Comparison of ENCODE assay signal across 13 cellular contexts in genomic region chr12:119182701-119183493, GRCh38. TPM values are rescaled to one million over a fixed set of nuclear protein-coding genes. Genes with fewer than 3 reads are reported as not detected.
DNase-seq lines count a peak whose midpoint lies in the region; ATAC-seq and TF ChIP-seq lines count a peak whose summit lies in the region.
"Had no signal": no experiment of that assay in that cellular context is flagged by ENCODE, and none has a peak within 500 bp of the region (broad histone marks: within the 10 kb centered on the region; RNA-seq: fewer than 3 reads in every experiment).

No MANE protein-coding gene starts in this region.

- TF ChIP-seq CTCF in esophagus muscularis mucosa (IDR thresholded peaks at IDR 0.05) = peak in 1 of 3 experiments; percentile 5
- no peak for TF ChIP-seq CTCF in lower lobe of right lung (IDR thresholded peaks at IDR 0.05)

- H3K4me1 Mint-ChIP-seq in activated naive CD4-positive, alpha-beta T cell treated with anti-CD3 and anti-CD28 coated beads, Interleukin-2, amount 10 ng/mL, durations not matched to agents 7 days and 5 days = no peaks in the 10 kb centered on the region

- CTCF ChIA-PET in activated naive CD4-positive, alpha-beta T cell treated with anti-CD3 and anti-CD28 coated beads, Interleukin-2, amount 10 ng/mL, durations not matched to agents 7 days and 5 days (lab: Charles Lee) = no interaction called here

- H3K27ac ChIP-seq in esophagus muscularis mucosa (replicated peaks in 1 of 4) (peak overlapping the region; percentile 86 to 98 (median 96)), lower lobe of right lung (peak overlapping the region; percentile 86), stomach smooth muscle (ENCODE audit: low read length) (peak overlapping the region; percentile 99)
- H3K27ac ChIP-seq: colonic mucosa had no signal

- no peaks in the 10 kb centered on the region for H3K9me3 Mint-ChIP-seq in activated naive CD4-positive, alpha-beta T cell treated with anti-CD3 and anti-CD28 coated beads, Interleukin-2, amount 10 ng/mL, durations not matched to agents 7 days and 5 days
- H3K9me3 Mint-ChIP-seq: CD4-positive, alpha-beta T cell had no signal

- H3K9ac ChIP-seq in stomach smooth muscle (ENCODE audit: low read length in 2 of 2) = peak overlapping the region; percentile 46 to 58

- peaks cover 15% of the 10 kb centered on the region for H3K27me3 Mint-ChIP-seq in activated naive CD4-positive, alpha-beta T cell treated with anti-CD3 and anti-CD28 coated beads, Interleukin-2, amount 10 ng/mL, durations not matched to agents 7 days and 5 days

- TF ChIP-seq EP300 in esophagus muscularis mucosa (IDR thresholded peaks at IDR 0.05) = no peak

- H3K36me3 ChIP-seq in esophagus muscularis mucosa = peaks cover 0 to 19% (median 15%) of the 10 kb centered on the region in 4 donors
- H3K36me3 ChIP-seq in lower lobe of right lung = peaks cover 19% of the 10 kb centered on the region
- peaks cover 11 to 13% of the 10 kb centered on the region in 2 donors for H3K36me3 ChIP-seq in stomach smooth muscle (ENCODE audit: control insufficient read depth in 2 of 2, insufficient read depth in 2 of 2, low read length in 2 of 2)
- H3K36me3 ChIP-seq: colonic mucosa had no signal

- peaks cover 22 to 77% (median 65%) of the 10 kb centered on the region in 4 donors for H3K4me1 ChIP-seq in esophagus muscularis mucosa
- peaks cover 67% of the 10 kb centered on the region for H3K4me1 ChIP-seq in lower lobe of right lung
- H3K4me1 ChIP-seq in stomach smooth muscle (ENCODE audit: control insufficient read depth, insufficient read depth, low read length) = peaks cover 42% of the 10 kb centered on the region
- H3K4me1 ChIP-seq: colonic mucosa had no signal

- no peak for ATAC-seq in lower lobe of right lung
- ATAC-seq in GM19324 (IDR thresholded peaks at IDR 0.05; ENCODE audit: low FRiP score, unreplicated experiment) = no peak

- DNase-seq in NCI-H226 (peak; percentile 75), esophagus muscularis mucosa (ENCODE audit: extremely low spot score) (no peak), lower lobe of right lung (no peak), NCI-H2171 treated with DMSO at 0.1 percent for 48 hours (lab: John Stamatoyannopoulos, UW) (no peak), GDM1 (lab: John Stamatoyannopoulos, UW) (no peak)
- DNase-seq in activated naive CD4-positive, alpha-beta T cell treated with anti-CD3 and anti-CD28 coated beads, Interleukin-2, amount 10 ng/mL, durations not matched to agents 7 days and 5 days = no peak
- DNase-seq: CD4-positive, alpha-beta T cell; colonic mucosa; NCI-H1048; NCI-H510A; SIG-M5 had no signal

- intact Hi-C loops in esophagus muscularis mucosa (cut with DNase I) (no loop called here), lower lobe of right lung (cut with DNase I) (no loop called here)

- no peak overlapping the region for H3K4me3 Mint-ChIP-seq in activated naive CD4-positive, alpha-beta T cell treated with anti-CD3 and anti-CD28 coated beads, Interleukin-2, amount 10 ng/mL, durations not matched to agents 7 days and 5 days
- H3K4me3 Mint-ChIP-seq: CD4-positive, alpha-beta T cell had no signal

- no peak for TF ChIP-seq POLR2A in esophagus muscularis mucosa (IDR thresholded peaks at IDR 0.05; ENCODE audit: low read depth)

- WGBS in esophagus muscularis mucosa = 37% methylated on average over 5 of the region's 5 CpGs

- peak overlapping the region; percentile 68 to 90 (median 73) for H3K4me3 ChIP-seq in esophagus muscularis mucosa
- H3K4me3 ChIP-seq in lower lobe of right lung = peak overlapping the region; percentile 73
- peak overlapping the region; percentile 56 to 98 for H3K4me3 ChIP-seq in stomach smooth muscle (ENCODE audit: low read length in 2 of 2)
- H3K4me3 ChIP-seq: colonic mucosa had no signal

- H3K36me3 Mint-ChIP-seq in activated naive CD4-positive, alpha-beta T cell treated with anti-CD3 and anti-CD28 coated beads, Interleukin-2, amount 10 ng/mL, durations not matched to agents 7 days and 5 days = no peaks in the 10 kb centered on the region

- H3K27me3 ChIP-seq in esophagus muscularis mucosa (peaks cover 0 to 5% (median 2%) of the 10 kb centered on the region in 4 donors), lower lobe of right lung (ENCODE audit: low read depth) (no peaks in the 10 kb centered on the region), stomach smooth muscle (ENCODE audit: control insufficient read depth in 1 of 2, insufficient read depth in 2 of 2, low read length in 2 of 2) (no peaks in the 10 kb centered on the region)
- H3K27me3 ChIP-seq: colonic mucosa had no signal

- H3K27ac Mint-ChIP-seq in activated naive CD4-positive, alpha-beta T cell treated with anti-CD3 and anti-CD28 coated beads, Interleukin-2, amount 10 ng/mL, durations not matched to agents 7 days and 5 days = no peak overlapping the region
- H3K27ac Mint-ChIP-seq: CD4-positive, alpha-beta T cell had no signal

- H3K9me3 ChIP-seq in esophagus muscularis mucosa (no peaks in the 10 kb centered on the region), lower lobe of right lung (no peaks in the 10 kb centered on the region), stomach smooth muscle (ENCODE audit: control insufficient read depth in 2 of 2, low read length in 2 of 2) (no peaks in the 10 kb centered on the region)
- H3K9me3 ChIP-seq: colonic mucosa had no signal

RNA-seq across cellular contexts. Expression of gene HSPB8, which starts 4.2 kb away (rescaled TPM):
- total RNA-seq in esophagus muscularis mucosa (100 to 1,000 TPM; 416 to 573 (median 443) TPM), lower lobe of right lung (47.9 TPM)
- total RNA-seq: CD4-positive, alpha-beta T cell had no signal
